Comparison of ENCODE assay signal across 23 cellular contexts in the genomic region with DNA sequence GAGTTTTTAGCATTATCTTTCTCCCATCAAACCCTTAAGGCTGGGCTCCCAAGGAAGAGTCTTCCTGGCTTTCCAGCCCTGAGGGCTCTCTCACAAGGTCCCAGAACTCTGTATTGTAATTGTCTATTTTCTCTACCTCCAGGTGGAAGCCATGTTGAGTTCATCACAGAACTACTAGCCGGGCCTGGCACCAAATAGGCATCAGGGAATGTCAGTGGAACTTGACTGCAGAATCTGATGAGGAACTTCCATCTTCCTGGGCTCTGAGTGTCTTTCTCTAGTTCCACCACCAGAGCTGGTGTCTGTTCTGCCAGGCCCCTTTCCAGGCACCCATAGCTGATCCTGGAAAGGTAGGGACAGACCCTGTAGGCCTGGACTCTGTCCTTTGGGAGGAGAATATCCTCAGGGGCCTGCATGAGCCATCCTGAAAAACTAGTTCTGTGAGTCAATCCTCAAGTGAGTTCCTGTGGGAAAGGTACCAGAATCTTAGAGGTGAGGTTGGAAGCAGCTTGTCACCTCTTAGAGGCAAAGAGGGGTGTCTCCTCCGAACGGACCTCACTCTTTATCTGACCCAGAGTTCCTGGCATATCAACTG. TPM values are rescaled to one million over a fixed set of nuclear protein-coding genes. Genes with fewer than 3 reads are reported as not detected.
A peak's percentile ranks its signal among the peaks of the same experiment; 100 is the strongest.
DNase-seq lines count a peak whose midpoint lies in the region; ATAC-seq and TF ChIP-seq lines count a peak whose summit lies in the region.
"Had no signal": no experiment of that assay in that cellular context is flagged by ENCODE, and none has a peak within 500 bp of the region (broad histone marks: within the 10 kb centered on the region; RNA-seq: fewer than 3 reads in every experiment).

No MANE protein-coding gene starts in this region.

- peak; percentile 85 for ATAC-seq in PC-3
- ATAC-seq in activated CD4-positive, CD25-positive, alpha-beta regulatory T cell treated with anti-CD3 and anti-CD28 coated beads, Interleukin-2, amount 50 U/mL, for 24 hours, result no peak
- ATAC-seq in GM19467 (IDR thresholded peaks at IDR 0.05; ENCODE audit: unreplicated experiment), result no peak
- no peak for ATAC-seq in GM18858 (IDR thresholded peaks at IDR 0.05; ENCODE audit: unreplicated experiment)
- ATAC-seq: activated CD8-positive, alpha-beta memory T cell treated with anti-CD3 and anti-CD28 coated beads, Interleukin-2, amount 10 ng/mL, durations not matched to agents 7 days and 5 days; activated naive CD4-positive, alpha-beta T cell treated with anti-CD3 and anti-CD28 coated beads, Interleukin-2, amount 50 U/mL, for 72 hours; GM12878; right cardiac atrium had no signal

- no peak overlapping the region for H2AK5ac ChIP-seq in trophoblast cell (ENCODE audit: low read length)

- CTCF ChIA-PET in PC-3 (lab: Charles Lee), result no interaction called here

- no peak overlapping the region for H3K14ac ChIP-seq in trophoblast cell (ENCODE audit: low read length)

- peak overlapping the region; percentile 22 for H4K8ac ChIP-seq in trophoblast cell (ENCODE audit: low read depth, low read length)

- no peaks in the 10 kb centered on the region for H3K79me2 ChIP-seq in PC-3 (ENCODE audit: low read length)
- no peaks in the 10 kb centered on the region for H3K79me2 ChIP-seq in trophoblast cell (ENCODE audit: control insufficient read depth, insufficient read depth, low read length, poor library complexity)

- H3K4me2 ChIP-seq in PC-3 (ENCODE audit: low read length) (peak overlapping the region; percentile 49), trophoblast cell (ENCODE audit: low read length) (peak overlapping the region; percentile 37)

- H3K9me2 ChIP-seq in PC-3 (replicated peaks; ENCODE audit: low read length), result no peaks in the 10 kb centered on the region

- peaks cover 8% of the 10 kb centered on the region for H3K79me1 ChIP-seq in trophoblast cell (ENCODE audit: low read length)

- intact Hi-C loops in PC-3 (cut with micrococcal nuclease), result no loop called here

- H3K36me3 ChIP-seq in PC-3 (ENCODE audit: low read depth, low read length), result no peaks in the 10 kb centered on the region
- no peaks in the 10 kb centered on the region for H3K36me3 ChIP-seq in trophoblast cell (ENCODE audit: control insufficient read depth in 1 of 2, insufficient read depth in 2 of 2, low read length in 2 of 2)

- peak overlapping the region; percentile 3 for H3K4ac ChIP-seq in trophoblast cell (ENCODE audit: low read depth, low read length)

- POLR2A ChIA-PET in PC-3 (lab: Charles Lee; ENCODE audit: unreplicated experiment), result interaction anchor here (0.6 kb wide), 1 partner anchor 324 kb away, joined by 3 read pairs; no protein-coding TSS in a partner anchor

- H3K4me1 ChIP-seq in PC-3 (ENCODE audit: insufficient read depth, low read length), result peaks cover 24% of the 10 kb centered on the region
- peaks cover 6 to 14% of the 10 kb centered on the region in 2 experiments for H3K4me1 ChIP-seq in trophoblast cell (ENCODE audit: control insufficient read depth in 1 of 2, insufficient read depth in 2 of 2, low read length in 2 of 2)

- H3K9ac ChIP-seq in PC-3 (ENCODE audit: low read length) (peak overlapping the region; percentile 29; the same call in 1 of the 2 replicates), trophoblast cell (ENCODE audit: low read length) (no peak overlapping the region)

- peak; percentile 84 for DNase-seq in ELF-1 (ENCODE audit: low read depth, low spot score)
- DNase-seq in PC-3, result peak; percentile 86
- peak; percentile 91 for DNase-seq in epithelial cell of esophagus (ENCODE audit: low read depth)
- peak; percentile 94 to 97 for DNase-seq in trophoblast cell
- DNase-seq: activated CD4-positive, alpha-beta T cell treated with anti-CD3 and anti-CD28 coated beads for 48 hours; activated CD8-positive, alpha-beta memory T cell treated with anti-CD3 and anti-CD28 coated beads, Interleukin-2, amount 10 ng/mL, durations not matched to agents 7 days and 5 days; aorta; CD4-positive, alpha-beta T cell; central memory CD4-positive, alpha-beta T cell; DMS153; NCI-H1092 treated with DMSO at 0.1 percent for 48 hours; NCI-H2029; NCI-H2227 treated with DMSO at 0.1 percent for 48 hours; right cardiac atrium; Right ventricle myocardium superior; stimulated activated CD4-positive, alpha-beta T cell treated with anti-CD3 and anti-CD28 coated beads, Interleukin-15, amount 100 ng/mL, for 24 hours; stimulated activated CD8-positive, alpha-beta memory T cell treated with anti-CD3 and anti-CD28 coated beads, Interleukin-4, amount 100 ng/mL, for 48 hours; T-helper 1 cell had no signal

- H2BK120ac ChIP-seq in trophoblast cell (ENCODE audit: insufficient read depth, low read length, poor library complexity), result peak overlapping the region; percentile 59

- H2BK5ac ChIP-seq in trophoblast cell (ENCODE audit: low read depth, low read length, poor library complexity), result peak overlapping the region; percentile 81

- no peaks in the 10 kb centered on the region for H4K20me1 ChIP-seq in PC-3 (ENCODE audit: low read length)

- no peak overlapping the region for H3K23ac ChIP-seq in trophoblast cell (ENCODE audit: low read length)

- no TSS peak for BruUV-seq in PC-3 (replicated peaks; lab: Mats Ljungman, UMichigan)

- peak overlapping the region; percentile 30 for H4K91ac ChIP-seq in trophoblast cell (ENCODE audit: low read depth, low read length)

- peak overlapping the region; percentile 71 for H3K27ac ChIP-seq in PC-3 (ENCODE audit: low read length)
- H3K27ac ChIP-seq in trophoblast cell (ENCODE audit: low read depth, low read length), result peak overlapping the region; percentile 85

- peak overlapping the region; percentile 33 for H3K18ac ChIP-seq in trophoblast cell (ENCODE audit: low read length)

- no CpG with 5 or more reads among the region's 3 CpGs for WGBS in trophoblast cell (ENCODE audit: extremely low coverage, insufficient coverage, insufficient read length)

- no peak overlapping the region for H4K12ac ChIP-seq in trophoblast cell (ENCODE audit: low read depth, low read length)

- TF ChIP-seq CTCF in PC-3 (conservative IDR thresholded peaks at IDR 0.05; ENCODE audit: low read depth, low read length), result no peak
- peak; percentile 16 for TF ChIP-seq CTCF in epithelial cell of esophagus (IDR thresholded peaks at IDR 0.05; ENCODE audit: insufficient read depth, low read depth, low read length, missing control alignments)

- H2AFZ ChIP-seq in PC-3 (ENCODE audit: low read length) (peak overlapping the region; percentile 58), trophoblast cell (ENCODE audit: insufficient read depth, low read length, poor library complexity) (no peak overlapping the region)

- H3K27me3 ChIP-seq in PC-3 (ENCODE audit: low read length), result no peaks in the 10 kb centered on the region
- no peaks in the 10 kb centered on the region for H3K27me3 ChIP-seq in trophoblast cell (ENCODE audit: insufficient read depth, low read length)

- no peaks in the 10 kb centered on the region for H3K9me3 ChIP-seq in PC-3 (ENCODE audit: low read length)
- no peaks in the 10 kb centered on the region for H3K9me3 ChIP-seq in trophoblast cell (ENCODE audit: insufficient read depth, low read depth, low read length)

- peaks cover 7% of the 10 kb centered on the region for H3F3A ChIP-seq in PC-3 (ENCODE audit: low read length, unreplicated experiment)

- no peak overlapping the region; the same call in 1 of the 2 replicates for H3K4me3 ChIP-seq in PC-3 (ENCODE audit: low read length)
- H3K4me3 ChIP-seq in epithelial cell of esophagus (ENCODE audit: low read length), result no peak overlapping the region
- no peak overlapping the region for H3K4me3 ChIP-seq in trophoblast cell (ENCODE audit: low read depth, low read length)
- H3K4me3 ChIP-seq: GM12878 had no signal

- H2BK12ac ChIP-seq in trophoblast cell (ENCODE audit: low read length), result peak overlapping the region; percentile 23

RNA-seq across cellular contexts. Expression of gene TOP1, which starts 11.1 kb away (rescaled TPM):
- total RNA-seq in PC-3 (2014; rRNA removed), result 29.1 and 56.8 TPM in 2 replicates
- polyA plus RNA-seq in trophoblast cell (2013), result 225 and 236 TPM in 2 replicates
